18 cellular contexts compared by ENCODE assay signal in the genomic region with DNA sequence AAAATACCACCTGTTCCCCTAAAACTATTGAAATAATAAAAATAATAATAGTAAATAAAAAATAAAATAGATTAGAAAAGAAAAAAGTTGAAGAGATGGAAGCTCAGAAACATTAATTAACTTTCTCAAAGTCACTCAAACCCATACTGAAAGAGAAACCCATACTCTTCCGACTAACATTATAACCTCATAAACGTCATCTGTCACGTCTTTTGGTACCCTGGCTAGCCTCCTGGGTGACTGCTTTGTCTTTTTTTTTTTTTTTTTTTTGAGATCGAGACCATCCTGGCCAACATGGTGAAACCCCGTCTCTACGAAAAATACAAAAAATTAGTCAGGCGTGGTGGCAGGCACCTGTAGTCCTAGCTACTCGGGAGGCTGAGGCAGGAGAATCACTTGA. TPM values are rescaled to one million over a fixed set of nuclear protein-coding genes. Genes with fewer than 3 reads are reported as not detected.
"Had no signal": no experiment of that assay in that cellular context is flagged by ENCODE, and none has a peak within 500 bp of the region (broad histone marks: within the 10 kb centered on the region; RNA-seq: fewer than 3 reads in every experiment).

No MANE protein-coding gene starts in this region.

- H3K27ac ChIP-seq: ascending aorta, breast epithelium, epithelial cell of prostate, lower lobe of right lung, neutrophil, parathyroid adenoma, sigmoid colon, tibial artery had no signal

- H3K9me3 Mint-ChIP-seq: dendritic cell treated with granulocyte-macrophage colony-stimulating factor and Interleukin-4, amounts not matched to agents 40 ng/mL and 50 ng/mL, for 4 days had no signal

- H3K4me1 ChIP-seq: ascending aorta, breast epithelium, lower lobe of right lung, parathyroid adenoma, sigmoid colon, tibial artery had no signal

- H3K36me3 ChIP-seq: ascending aorta, breast epithelium, lower lobe of right lung, neutrophil, sigmoid colon, spleen, tibial artery had no signal

- H3K4me3 Mint-ChIP-seq: dendritic cell treated with granulocyte-macrophage colony-stimulating factor and Interleukin-4, amounts not matched to agents 40 ng/mL and 50 ng/mL, for 4 days had no signal

- H3K9me3 ChIP-seq: ascending aorta, breast epithelium, lower lobe of right lung, neutrophil, sigmoid colon, spleen, tibial artery had no signal

- H3K27ac Mint-ChIP-seq: dendritic cell treated with granulocyte-macrophage colony-stimulating factor and Interleukin-4, amounts not matched to agents 40 ng/mL and 50 ng/mL, for 4 days had no signal

- H3K4me3 ChIP-seq: ascending aorta, breast epithelium, lower lobe of right lung, sigmoid colon, tibial artery had no signal

- H3K27me3 ChIP-seq: ascending aorta, breast epithelium, neutrophil, sigmoid colon, spleen, tibial artery had no signal

- ATAC-seq: left cardiac atrium, lower lobe of right lung had no signal

- DNase-seq: activated CD4-positive, CD25-positive, alpha-beta regulatory T cell; activated CD8-positive, alpha-beta memory T cell treated with anti-CD3 and anti-CD28 coated beads, Interleukin-2, amount 50 U/mL, for 48 hours; activated gamma-delta T cell; effector memory CD4-positive, alpha-beta T cell; head of caudate nucleus; left cardiac atrium; lower lobe of right lung; midbrain; SIG-M5; sigmoid colon; spleen; tibial artery had no signal

RNA-seq across cellular contexts. Expression of a gene that starts 7.6 kb away (rescaled TPM):
- total RNA-seq: ascending aorta had no signal

RNA-seq across cellular contexts. Expression of a gene that starts 30.8 kb away (rescaled TPM):
- total RNA-seq: ascending aorta, breast epithelium, left cardiac atrium, sigmoid colon had no signal
